17 cellular contexts compared by ENCODE assay signal in the genomic region with DNA sequence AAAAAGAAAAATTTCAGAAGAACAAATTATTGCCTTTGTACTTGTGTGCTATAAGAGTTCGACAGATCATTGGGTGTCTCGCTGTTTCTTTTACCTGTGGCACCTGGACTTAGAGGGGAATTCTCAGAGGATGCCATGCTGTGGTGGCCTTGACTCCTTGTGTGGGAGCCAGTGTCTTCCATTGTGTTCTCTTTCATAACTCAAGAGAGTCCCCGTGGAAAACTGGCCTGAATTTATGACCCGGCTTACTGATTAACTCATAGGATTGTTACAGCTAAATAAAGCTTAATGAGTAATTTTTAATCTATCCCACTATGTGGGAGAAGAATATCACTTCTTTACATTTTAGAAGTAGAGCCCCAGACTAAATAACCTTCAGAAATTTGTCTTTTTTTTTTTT.
"Had no signal": no experiment of that assay in that cellular context is flagged by ENCODE, and none has a peak within 500 bp of the region (broad histone marks: within the 10 kb centered on the region; RNA-seq: fewer than 3 reads in every experiment).

No MANE protein-coding gene starts in this region.

- H3K4me3 ChIP-seq: ascending aorta, esophagus squamous epithelium, neural progenitor cell, spleen, tibial artery had no signal

- H3K9me3 Mint-ChIP-seq: activated naive CD4-positive, alpha-beta T cell treated with anti-CD3 and anti-CD28 coated beads, Interleukin-2, amount 50 U/mL, for 24 hours; dendritic cell treated with granulocyte-macrophage colony-stimulating factor and Interleukin-4, amounts not matched to agents 40 ng/mL and 50 ng/mL, for 4 days had no signal

- H3K4me1 Mint-ChIP-seq: activated naive CD4-positive, alpha-beta T cell treated with anti-CD3 and anti-CD28 coated beads, Interleukin-2, amount 50 U/mL, for 24 hours; neural progenitor cell had no signal

- H3K9ac ChIP-seq: neural progenitor cell had no signal

- ATAC-seq: sciatic nerve, T-helper 17 cell had no signal

- H3K27ac ChIP-seq: ascending aorta, esophagus squamous epithelium, neural progenitor cell, spleen, tibial artery, WERI-Rb-1 had no signal

- H3K4me3 Mint-ChIP-seq: activated naive CD4-positive, alpha-beta T cell treated with anti-CD3 and anti-CD28 coated beads, Interleukin-2, amount 50 U/mL, for 24 hours; dendritic cell treated with granulocyte-macrophage colony-stimulating factor and Interleukin-4, amounts not matched to agents 40 ng/mL and 50 ng/mL, for 4 days; neural progenitor cell; T-helper 17 cell had no signal

- H2AFZ ChIP-seq: neural progenitor cell had no signal

- H3K27me3 Mint-ChIP-seq: activated naive CD4-positive, alpha-beta T cell treated with anti-CD3 and anti-CD28 coated beads, Interleukin-2, amount 50 U/mL, for 24 hours; dendritic cell treated with granulocyte-macrophage colony-stimulating factor and Interleukin-4, amounts not matched to agents 40 ng/mL and 50 ng/mL, for 4 days; T-helper 17 cell had no signal

- H3K27ac Mint-ChIP-seq: activated naive CD4-positive, alpha-beta T cell treated with anti-CD3 and anti-CD28 coated beads, Interleukin-2, amount 50 U/mL, for 24 hours; dendritic cell treated with granulocyte-macrophage colony-stimulating factor and Interleukin-4, amounts not matched to agents 40 ng/mL and 50 ng/mL, for 4 days; neural progenitor cell had no signal

- H3K4me1 ChIP-seq: ascending aorta, esophagus squamous epithelium, neural progenitor cell, spleen, tibial artery had no signal

- DNase-seq: activated CD4-positive, alpha-beta T cell treated with anti-CD3 and anti-CD28 coated beads, Interleukin-2, amount 50 U/mL, for 4 hours; activated gamma-delta T cell; cerebellar nuclear complex; effector CD8-positive, alpha-beta T cell; esophagus squamous epithelium; midbrain; spleen; stimulated activated CD4-positive, alpha-beta T cell treated with anti-CD3 and anti-CD28 coated beads, Interleukin-4, amount 100 ng/mL, for 4 hours; stimulated activated naive CD4-positive, alpha-beta T cell treated with Interleukin-2 at 50 U/mL for 16 hours; T-helper 17 cell; tibial artery; WERI-Rb-1 had no signal

- H3K27me3 ChIP-seq: ascending aorta, esophagus squamous epithelium, neural progenitor cell, spleen, tibial artery had no signal

- H3K9me3 ChIP-seq: ascending aorta, esophagus squamous epithelium, spleen, tibial artery had no signal

- H3K4me2 ChIP-seq: neural progenitor cell had no signal
